In genomic region chr7:1437155-1437880, GRCh38 we compare ENCODE assay signal across 18 cellular contexts. TPM values are rescaled to one million over a fixed set of nuclear protein-coding genes. Genes with fewer than 3 reads are reported as not detected.
A peak's percentile ranks its signal among the peaks of the same experiment; 100 is the strongest.
DNase-seq lines count a peak whose midpoint lies in the region; ATAC-seq, FAIRE-seq and TF ChIP-seq lines count a peak whose summit lies in the region.
"Had no signal": no experiment of that assay in that cellular context is flagged by ENCODE, and none has a peak within 500 bp of the region (broad histone marks: within the 10 kb centered on the region; RNA-seq: fewer than 3 reads in every experiment).

No MANE protein-coding gene starts in this region.

- in situ Hi-C loops in HepG2 (cut with HindIII; ENCODE audit: extremely low pct_ligation_motif_present, low pct_unique_long_range_greater_than_20kb), result no loop called here
- in situ Hi-C loops in K562 (cut with MboI), result no loop called here

- H3K27me3 ChIP-seq in HepG2 (ENCODE audit: control insufficient read depth in 1 of 2, insufficient read depth in 2 of 2, low read length in 2 of 2) (peaks cover 0 to 1% of the 10 kb centered on the region in 2 experiments; a peak in 1 of 5 replicates), right lobe of liver (no peaks in the 10 kb centered on the region), K562 (ENCODE audit: control insufficient read depth in 2 of 2, insufficient read depth in 2 of 2, low read length in 2 of 2) (no peaks in the 10 kb centered on the region), dorsolateral prefrontal cortex (no peaks in the 10 kb centered on the region)

- H3K4me3 ChIP-seq in HepG2 (replicated peaks in 1 of 3; ENCODE audit: insufficient read depth in 1 of 3, low read depth in 2 of 3, low read length in 3 of 3), result no peak overlapping the region
- H3K4me3 ChIP-seq in right lobe of liver, result no peak overlapping the region
- H3K4me3 ChIP-seq in K562, result no peak overlapping the region
- no peak overlapping the region for H3K4me3 ChIP-seq in dorsolateral prefrontal cortex
- H3K4me3 ChIP-seq: GM23248 had no signal

- H3K9me3 ChIP-seq in HepG2 (ENCODE audit: low read length) (no peaks in the 10 kb centered on the region), right lobe of liver (no peaks in the 10 kb centered on the region), K562 (replicated peaks; ENCODE audit: control insufficient read depth, insufficient read depth, low read depth, low read length) (no peaks in the 10 kb centered on the region)

- no peak for TF ChIP-seq CTCF in HepG2 (CRISPR knock-in tag; IDR thresholded peaks at IDR 0.05)
- no peak for TF ChIP-seq CTCF in right lobe of liver (IDR thresholded peaks at IDR 0.05)
- TF ChIP-seq CTCF in K562 (IDR thresholded peaks at IDR 0.05 in 2 of 3, conservative IDR thresholded peaks at IDR 0.05 in 1 of 3; ENCODE audit: insufficient read depth in 2 of 3, low read depth in 1 of 3, low read length in 3 of 3), result no peak
- TF ChIP-seq CTCF in dorsolateral prefrontal cortex (IDR thresholded peaks at IDR 0.05 in 54 of 56, conservative IDR thresholded peaks at IDR 0.05 in 2 of 56; ENCODE audit: low read depth in 1 of 56, partially characterized antibody in 56 of 56), result no peak

- FAIRE-seq in HepG2 (lab: Jason Lieb, UNC) (no peak), K562 (lab: Jason Lieb, UNC) (no peak), urothelium cell line (lab: Jason Lieb, UNC) (peak; percentile 5)
- FAIRE-seq: G401.6, GM12892, H1 had no signal

- TF ChIP-seq RAD21 in HepG2 (CRISPR knock-in tag; IDR thresholded peaks at IDR 0.05) (no peak), K562 (CRISPR knock-in tag; conservative IDR thresholded peaks at IDR 0.05 in 1 of 2, IDR thresholded peaks at IDR 0.05 in 1 of 2) (no peak)

- H3K9me1 ChIP-seq in K562 (ENCODE audit: control insufficient read depth, insufficient read depth, low read length), result no peaks in the 10 kb centered on the region

- H3K9ac ChIP-seq in HepG2 (ENCODE audit: insufficient read depth, low read depth, low read length) (no peak overlapping the region), K562 (ENCODE audit: insufficient read depth in 1 of 2, low read depth in 2 of 2, low read length in 2 of 2) (peak overlapping the region in 1 of 2 experiments; percentile 58; a peak in 2 of 4 replicates)
- H3K9ac ChIP-seq: GM23248 had no signal

- H2AFZ ChIP-seq in HepG2 (ENCODE audit: low read length), result no peak overlapping the region
- no peak overlapping the region for H2AFZ ChIP-seq in K562 (ENCODE audit: low read depth, low read length)
- H2AFZ ChIP-seq: GM23248 had no signal

- H3K27ac ChIP-seq in HepG2 (ENCODE audit: extremely low read length, insufficient read depth, low read length) (no peak overlapping the region), right lobe of liver (no peak overlapping the region), K562 (ENCODE audit: extremely low read depth, low read depth, low read length) (no peak overlapping the region), dorsolateral prefrontal cortex (no peak overlapping the region)
- H3K27ac ChIP-seq: GM23248 had no signal

- H3K36me3 ChIP-seq in HepG2 (replicated peaks in 1 of 2; ENCODE audit: control insufficient read depth in 1 of 2, insufficient read depth in 2 of 2, low read length in 2 of 2) (no peaks in the 10 kb centered on the region; a peak in 1 of 5 replicates), right lobe of liver (peaks cover 0 to 5% (median under 1%) of the 10 kb centered on the region in 4 donors), K562 (ENCODE audit: control insufficient read depth, insufficient read depth, low read length) (peaks cover 79% of the 10 kb centered on the region)

- intact Hi-C loops in HepG2 (cut with micrococcal nuclease; ENCODE audit: unreplicated experiment) (no loop called here), right lobe of liver (cut with DNase I) (no loop called here), K562 (cut with micrococcal nuclease) (no loop called here), dorsolateral prefrontal cortex (cut with DNase I) (loop anchor here (10.0 kb wide), 1 partner anchor 243 kb away; no protein-coding TSS in a partner anchor)

- CTCF ChIA-PET in HepG2 (lab: Yijun Ruan, JAX; ENCODE audit: low intra/inter-chr PET ratio, low total read pairs), result no interaction called here
- CTCF ChIA-PET in K562 (lab: Yijun Ruan, JAX; ENCODE audit: low intra/inter-chr PET ratio), result no interaction called here

- no TSS peak for BruUV-seq in HepG2 (replicated peaks; lab: Mats Ljungman, UMichigan)
- no TSS peak for BruUV-seq in K562 (replicated peaks; lab: Mats Ljungman, UMichigan)

- TF ChIP-seq EP300 in HepG2 (IDR thresholded peaks at IDR 0.05; ENCODE audit: low read depth in 2 of 2, low read length in 2 of 2), result no peak
- TF ChIP-seq EP300 in HepG2 (CRISPR knock-in tag; IDR thresholded peaks at IDR 0.05; ENCODE audit: borderline replicate concordance), result no peak
- TF ChIP-seq EP300 in K562 (IDR thresholded peaks at IDR 0.05; ENCODE audit: low read length), result no peak

- H3K4me2 ChIP-seq in HepG2 (ENCODE audit: low read depth, low read length) (no peak overlapping the region), K562 (ENCODE audit: insufficient read depth, low read length) (no peak overlapping the region)

- H4K20me1 ChIP-seq in HepG2 (ENCODE audit: insufficient read depth, low read length), result no peaks in the 10 kb centered on the region
- peaks cover 7% of the 10 kb centered on the region; the same call in 1 of the 2 replicates for H4K20me1 ChIP-seq in K562 (replicated peaks; ENCODE audit: control insufficient read depth, insufficient read depth, low read length)

- TF ChIP-seq POLR2A in HepG2 (IDR thresholded peaks at IDR 0.05; ENCODE audit: insufficient read depth in 1 of 2, low read depth in 2 of 2, low read length in 2 of 2) (no peak), right lobe of liver (IDR thresholded peaks at IDR 0.05) (no peak), K562 (conservative IDR thresholded peaks at IDR 0.05) (no peak)

- H3K79me2 ChIP-seq in HepG2 (ENCODE audit: insufficient read depth, low read length) (no peaks in the 10 kb centered on the region), K562 (ENCODE audit: control insufficient read depth, insufficient read depth, low read length) (no peaks in the 10 kb centered on the region)

- WGBS in HepG2 (ENCODE audit: low lambda C conversion rate), result 95% methylated on average over 22 of the region's 43 CpGs
- WGBS in right lobe of liver (ENCODE audit: insufficient coverage, low coverage, low lambda C conversion rate, missing lambda C conversion rate), result 91% methylated on average over 5 of the region's 43 CpGs
- WGBS in K562 (ENCODE audit: insufficient coverage, low coverage, missing lambda C conversion rate), result 92% methylated on average over 22 of the region's 43 CpGs

- POLR2A ChIA-PET in HepG2 (lab: Yijun Ruan, JAX) (no interaction called here), K562 (lab: Yijun Ruan, JAX) (interaction anchor here (0.6 to 0.9 kb wide), 2 partner anchors 11 to 14 kb away, joined by 3 to 4 read pairs; no protein-coding TSS in a partner anchor)

- H3K4me1 ChIP-seq in HepG2 (ENCODE audit: insufficient read depth, low read length) (peaks cover 6% of the 10 kb centered on the region; the same call in 1 of the 2 replicates), right lobe of liver (no peaks in the 10 kb centered on the region), K562 (replicated peaks in 1 of 2; ENCODE audit: control insufficient read depth in 2 of 2, insufficient read depth in 2 of 2, low read length in 2 of 2) (peaks cover 0 to 62% of the 10 kb centered on the region in 2 experiments; a peak in 2 of 5 replicates)

- ATAC-seq in HepG2 (no peak), right lobe of liver (no peak), K562 (no peak), GM19324 (IDR thresholded peaks at IDR 0.05; ENCODE audit: low FRiP score, unreplicated experiment) (no peak)

- DNase-seq in HepG2 (ENCODE audit: low spot score) (no peak), right lobe of liver (no peak), K562 (ENCODE audit: extremely low read depth in 1 of 4, low spot score in 3 of 4) (no peak), urothelium cell line (ENCODE audit: low spot score) (no peak), dorsolateral prefrontal cortex (no peak)
- DNase-seq: 8988T; C1 segment of cervical spinal cord; CD4-positive, alpha-beta memory T cell; COR-L47; DMS153; DND-41; GM23248; H7; HCEC 1CT had no signal

RNA-seq across cellular contexts. Expression of gene MICALL2, which starts 22.0 kb away (rescaled TPM):
- 1.8 and 5.8 TPM in 2 replicates for total RNA-seq in HepG2 (2016; rRNA removed; fragmentation: Illumina TruSeq; extraction: Trizol)
- total RNA-seq in HepG2 (2016; cell fraction: cytosol; rRNA removed; fragmentation: Illumina TruSeq; extraction: Trizol; ENCODE audit: low read depth), result 5.5 and 6.3 TPM in 2 replicates
- total RNA-seq in HepG2 (2016; cell fraction: insoluble cytoplasmic fraction; rRNA removed; fragmentation: Illumina TruSeq; extraction: Trizol), result 2.1 and 6.3 TPM in 2 replicates
- 2.9 and 3.0 TPM in 2 replicates for total RNA-seq in HepG2 (2016; cell fraction: membrane; rRNA removed; fragmentation: Illumina TruSeq; extraction: Trizol)
- total RNA-seq in HepG2 (2016; cell fraction: nucleus; rRNA removed; fragmentation: Illumina TruSeq; extraction: Trizol), result 7.9 and 10.2 TPM in 2 replicates
- 12.4 and 15.0 TPM in 2 replicates for polyA plus RNA-seq in HepG2 (2011; rRNA removed)
- 2.3 and 4.4 TPM in 2 replicates for polyA plus RNA-seq in HepG2 (2011; cell fraction: cytosol; rRNA removed)
- polyA plus RNA-seq in HepG2 (2011; cell fraction: nucleus; rRNA removed), result 231 and 294 TPM in 2 replicates
- 5.9 and 10.1 TPM in 2 replicates for polyA plus RNA-seq in HepG2 (2012)
- polyA plus RNA-seq in HepG2 (2016; cell fraction: cytosol; fragmentation: Illumina TruSeq; extraction: Trizol; ENCODE audit: low read depth), result 1.1 and 1.7 TPM in 2 replicates
- polyA plus RNA-seq in HepG2 (2016; cell fraction: insoluble cytoplasmic fraction; fragmentation: Illumina TruSeq; extraction: Trizol; ENCODE audit: low read depth), result 1.9 and 2.3 TPM in 2 replicates
- 1.3 and 1.7 TPM in 2 replicates for polyA plus RNA-seq in HepG2 (2016; cell fraction: membrane; fragmentation: Illumina TruSeq; extraction: Trizol; ENCODE audit: low read depth)
- polyA plus RNA-seq in HepG2 (2016; cell fraction: nucleus; fragmentation: Illumina TruSeq; extraction: Trizol; ENCODE audit: insufficient read depth, low read depth), result 32.1 and 32.9 TPM in 2 replicates
- 17.6 and 22.4 TPM in 2 replicates for polyA minus RNA-seq in HepG2 (2011; rRNA and poly(A)+ RNA removed; ENCODE audit: low replicate concordance)
- 2.2 and 2.5 TPM in 2 replicates for polyA minus RNA-seq in HepG2 (2011; cell fraction: cytosol; rRNA and poly(A)+ RNA removed)
- polyA minus RNA-seq in HepG2 (2011; cell fraction: nucleus; rRNA and poly(A)+ RNA removed), result 26.2 and 30.8 TPM in 2 replicates
- 10 to 100 TPM in 5 of 6 experiments, 1 to 10 TPM in 1; 8.2 to 23.8 (median 13.6) TPM for total RNA-seq in right lobe of liver
- total RNA-seq in K562 (2011; cell fraction: chromatin; rRNA removed; ENCODE audit: low replicate concordance), result 266 and 844 TPM in 2 replicates
- total RNA-seq in K562 (2011; cell fraction: nucleolus; rRNA removed), result 502 and 577 TPM in 2 replicates
- 359 and 406 TPM in 2 replicates for total RNA-seq in K562 (2011; cell fraction: nucleoplasm; rRNA removed)
- total RNA-seq in K562 (2014; rRNA removed), result 59.0 and 71.5 TPM in 2 replicates
- 6.9 and 9.5 TPM in 2 replicates for total RNA-seq in K562 (2014; rRNA removed; fragmentation: Illumina TruSeq; extraction: Trizol)
- 26.9 and 32.7 TPM in 2 replicates for total RNA-seq in K562 (2015; rRNA removed; fragmentation: Illumina TruSeq; extraction: Trizol)
- total RNA-seq in K562 (2021), result 102 and 103 TPM in 2 replicates
- 17.0 and 42.5 TPM in 2 replicates for polyA plus RNA-seq in K562 (2011; rRNA removed)
- 14.6 and 28.0 TPM in 2 replicates for polyA plus RNA-seq in K562 (2011; cell fraction: cytosol; rRNA removed)
- polyA plus RNA-seq in K562 (2011; cell fraction: nucleus; rRNA removed), result 444 and 528 TPM in 2 replicates
- polyA plus RNA-seq in K562 (2012), result 61.2 and 74.6 TPM in 2 replicates
- 13.2 and 29.8 TPM in 2 replicates for polyA plus RNA-seq in K562 (2014; fragmentation: Illumina TruSeq; extraction: Trizol)
- polyA plus RNA-seq in K562 (2014; fragmentation: Nextera tagmentation; extraction: Ambion mirVana), result 1 to 10 TPM; 1.8 to 2.2 TPM
- 91.2 and 99.3 TPM in 2 replicates for polyA plus RNA-seq in K562 (2014; rRNA removed)
- 53.2 and 57.7 TPM in 2 replicates for polyA minus RNA-seq in K562 (2011; rRNA and poly(A)+ RNA removed)
- 17.9 and 22.2 TPM in 2 replicates for polyA minus RNA-seq in K562 (2011; cell fraction: cytosol; rRNA and poly(A)+ RNA removed)
- 91.7 and 109 TPM in 2 replicates for polyA minus RNA-seq in K562 (2011; cell fraction: nucleus; rRNA and poly(A)+ RNA removed)
- 100 to 1,000 TPM in 21 of 120 experiments, 10 to 100 TPM in 99; 38.3 to 170 (median 81.2) TPM for total RNA-seq in dorsolateral prefrontal cortex

Comparison
In these comparisons a context has a peak if more than half of its experiments do, and no peak if none do; other contexts are left out.
1. intact Hi-C loops: an anchor here in dorsolateral prefrontal cortex (10.0 kb wide); none called in HepG2, right lobe of liver and K562.
2. Of the 241 proteins assayed by ChIP-seq in both HepG2 and K562: peak only in HepG2: none; only in K562: ZFP36; in both: none; in neither: 240.